Comparison of ENCODE assay signal across 9 cellular contexts in the genomic region with DNA sequence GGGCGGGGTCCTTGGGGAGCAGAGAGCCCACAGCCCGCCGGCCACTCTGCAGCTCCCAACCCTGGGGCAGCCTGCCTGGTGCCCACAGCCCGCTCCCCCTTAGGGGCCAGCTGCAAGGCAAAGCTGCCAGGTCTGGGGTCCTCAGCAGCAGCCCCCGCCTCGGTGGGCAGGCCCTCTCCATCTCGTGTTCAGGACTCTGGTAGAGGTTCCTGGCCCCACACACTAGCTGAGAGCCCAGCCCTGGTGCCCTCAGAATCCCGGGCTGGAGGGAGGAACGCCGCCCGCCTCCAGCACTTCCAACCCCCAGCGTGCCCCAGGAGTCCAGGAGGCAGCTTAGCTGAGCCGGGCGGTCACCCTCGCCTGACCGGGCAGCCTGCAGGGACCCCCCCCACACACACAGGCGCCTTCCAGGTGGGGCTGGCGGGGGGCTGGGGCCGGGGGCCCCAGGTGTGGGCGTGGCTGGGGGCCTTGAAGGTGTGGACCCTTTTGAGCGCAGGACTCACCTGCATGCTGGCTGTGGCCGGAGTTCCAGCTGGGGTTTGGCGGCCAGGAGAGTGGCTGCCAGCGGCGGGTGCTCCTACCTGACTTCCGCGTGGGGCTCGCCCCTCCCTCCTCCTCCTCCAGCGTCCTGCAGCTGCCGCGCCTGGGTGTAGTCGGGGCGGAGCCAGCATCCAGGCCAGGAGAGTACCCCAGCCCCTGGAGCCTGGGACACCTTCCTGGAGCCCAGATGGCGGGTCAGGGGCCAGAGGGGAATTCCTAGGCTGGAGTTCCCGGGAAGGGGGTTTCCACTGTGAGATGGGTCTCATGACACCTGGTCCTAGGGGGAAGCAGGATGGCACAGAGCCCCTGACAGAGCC. TPM values are rescaled to one million over a fixed set of nuclear protein-coding genes. Genes with fewer than 3 reads are reported as not detected.
A peak's percentile ranks its signal among the peaks of the same experiment; 100 is the strongest.
DNase-seq lines count a peak whose midpoint lies in the region; ATAC-seq and TF ChIP-seq lines count a peak whose summit lies in the region.
"Had no signal": no experiment of that assay in that cellular context is flagged by ENCODE, and none has a peak within 500 bp of the region (broad histone marks: within the 10 kb centered on the region; RNA-seq: fewer than 3 reads in every experiment).

A gene with protein sequence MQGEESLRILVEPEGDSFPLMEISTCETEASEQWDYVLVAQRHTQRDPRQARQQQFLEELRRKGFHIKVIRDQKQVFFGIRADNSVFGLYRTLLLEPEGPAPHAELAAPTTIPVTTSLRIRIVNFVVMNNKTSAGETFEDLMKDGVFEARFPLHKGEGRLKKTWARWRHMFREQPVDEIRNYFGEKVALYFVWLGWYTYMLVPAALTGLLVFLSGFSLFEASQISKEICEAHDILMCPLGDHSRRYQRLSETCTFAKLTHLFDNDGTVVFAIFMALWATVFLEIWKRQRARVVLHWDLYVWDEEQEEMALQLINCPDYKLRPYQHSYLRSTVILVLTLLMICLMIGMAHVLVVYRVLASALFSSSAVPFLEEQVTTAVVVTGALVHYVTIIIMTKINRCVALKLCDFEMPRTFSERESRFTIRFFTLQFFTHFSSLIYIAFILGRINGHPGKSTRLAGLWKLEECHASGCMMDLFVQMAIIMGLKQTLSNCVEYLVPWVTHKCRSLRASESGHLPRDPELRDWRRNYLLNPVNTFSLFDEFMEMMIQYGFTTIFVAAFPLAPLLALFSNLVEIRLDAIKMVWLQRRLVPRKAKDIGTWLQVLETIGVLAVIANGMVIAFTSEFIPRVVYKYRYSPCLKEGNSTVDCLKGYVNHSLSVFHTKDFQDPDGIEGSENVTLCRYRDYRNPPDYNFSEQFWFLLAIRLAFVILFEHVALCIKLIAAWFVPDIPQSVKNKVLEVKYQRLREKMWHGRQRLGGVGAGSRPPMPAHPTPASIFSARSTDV (minus strand): TSS at position 594 of the 857 bp plus-strand sequence. CDS start 85 bp downstream, at position 509.

- H3K4me3 ChIP-seq in Peyer's patch: peak within 1 kb of the TSS; percentile 59 to 83 (median 70)
- peak within 1 kb of the TSS; percentile 36 for H3K4me3 ChIP-seq in mucosa of stomach (ENCODE audit: low read length)
- peak within 1 kb of the TSS in 1 of 2 donors; percentile 37 for H3K4me3 ChIP-seq in vagina
- H3K4me3 ChIP-seq in esophagus muscularis mucosa: peak within 1 kb of the TSS in 2 of 4 donors; percentile 3 to 37

- peak within 1 kb of the TSS; percentile 77 for H3K9ac ChIP-seq in mucosa of stomach (ENCODE audit: low read length)

- H3K9me3 ChIP-seq in Peyer's patch: no peaks in the 10 kb centered on the region
- no peaks in the 10 kb centered on the region for H3K9me3 ChIP-seq in mucosa of stomach (ENCODE audit: control insufficient read depth, low read length)
- H3K9me3 ChIP-seq in vagina: no peaks in the 10 kb centered on the region
- H3K9me3 ChIP-seq in esophagus muscularis mucosa: no peaks in the 10 kb centered on the region

- TF ChIP-seq CTCF in Peyer's patch (IDR thresholded peaks at IDR 0.05) (no peak), vagina (IDR thresholded peaks at IDR 0.05) (no peak), esophagus muscularis mucosa (IDR thresholded peaks at IDR 0.05) (no peak)

- peak; percentile 14 for TF ChIP-seq POLR2A in GM10847 (IDR thresholded peaks at IDR 0.05; ENCODE audit: extremely low read depth, insufficient read length)
- TF ChIP-seq POLR2A in Peyer's patch (IDR thresholded peaks at IDR 0.05): peak; percentile 12 to 77
- no peak for TF ChIP-seq POLR2A in vagina (IDR thresholded peaks at IDR 0.05)
- no peak for TF ChIP-seq POLR2A in esophagus muscularis mucosa (IDR thresholded peaks at IDR 0.05; ENCODE audit: low read depth)

- H3K4me1 ChIP-seq in Peyer's patch (peaks cover 0 to 43% (median 8%) of the 10 kb centered on the region in 4 donors), mucosa of stomach (ENCODE audit: control insufficient read depth, insufficient read depth, low read length) (peaks cover 22% of the 10 kb centered on the region), vagina (peaks cover 13% of the 10 kb centered on the region), esophagus muscularis mucosa (peaks cover 3 to 13% (median 7%) of the 10 kb centered on the region in 4 donors)

- H3K4me1 Mint-ChIP-seq in activated naive CD4-positive, alpha-beta T cell treated with anti-CD3 and anti-CD28 coated beads, Interleukin-2, amount 50 U/mL, for 24 hours: peaks cover 27% of the 10 kb centered on the region

- 22% methylated on average over 17 of the region's 35 CpGs for WGBS in esophagus muscularis mucosa

- H3K36me3 ChIP-seq in Peyer's patch (no peaks in the 10 kb centered on the region), mucosa of stomach (ENCODE audit: control insufficient read depth, insufficient read depth, low read length) (no peaks in the 10 kb centered on the region), vagina (no peaks in the 10 kb centered on the region), esophagus muscularis mucosa (no peaks in the 10 kb centered on the region)

- H3K27ac ChIP-seq in Peyer's patch (peak within 1 kb of the TSS; percentile 73 to 86 (median 80)), vagina (no peak within 1 kb of the TSS), esophagus muscularis mucosa (replicated peaks in 1 of 4) (no peak within 1 kb of the TSS)

- peak; percentile 75 to 91 (median 90) for DNase-seq in Peyer's patch
- no peak for DNase-seq in vagina (ENCODE audit: extremely low spot score in 2 of 2)
- no peak for DNase-seq in GOT3 (lab: John Stamatoyannopoulos, UW)
- DNase-seq in esophagus muscularis mucosa (ENCODE audit: extremely low spot score): no peak

- H3K9me3 Mint-ChIP-seq in activated naive CD4-positive, alpha-beta T cell treated with anti-CD3 and anti-CD28 coated beads, Interleukin-2, amount 50 U/mL, for 24 hours: no peaks in the 10 kb centered on the region

- peak; percentile 50 for ATAC-seq in HG02763 (IDR thresholded peaks at IDR 0.05; ENCODE audit: unreplicated experiment)

- intact Hi-C loops in vagina (cut with DNase I): loop anchor here (10.0 kb wide), 1 partner anchor 187 kb away; no protein-coding TSS in a partner anchor
- intact Hi-C loops in esophagus muscularis mucosa (cut with DNase I): no loop called here

- no peak for TF ChIP-seq EP300 in esophagus muscularis mucosa (IDR thresholded peaks at IDR 0.05)

- no peaks in the 10 kb centered on the region for H3K27me3 Mint-ChIP-seq in activated naive CD4-positive, alpha-beta T cell treated with anti-CD3 and anti-CD28 coated beads, Interleukin-2, amount 50 U/mL, for 24 hours

- H3K4me3 Mint-ChIP-seq in activated naive CD4-positive, alpha-beta T cell treated with anti-CD3 and anti-CD28 coated beads, Interleukin-2, amount 50 U/mL, for 24 hours: peak within 1 kb of the TSS; percentile 68

- H3K27ac Mint-ChIP-seq in activated naive CD4-positive, alpha-beta T cell treated with anti-CD3 and anti-CD28 coated beads, Interleukin-2, amount 50 U/mL, for 24 hours: peak within 1 kb of the TSS; percentile 62

- H3K36me3 Mint-ChIP-seq in activated naive CD4-positive, alpha-beta T cell treated with anti-CD3 and anti-CD28 coated beads, Interleukin-2, amount 50 U/mL, for 24 hours: no peaks in the 10 kb centered on the region

- no peaks in the 10 kb centered on the region for H3K27me3 ChIP-seq in Peyer's patch
- peaks cover 11% of the 10 kb centered on the region for H3K27me3 ChIP-seq in mucosa of stomach (ENCODE audit: control insufficient read depth, insufficient read depth, low read length)
- peaks cover 5% of the 10 kb centered on the region for H3K27me3 ChIP-seq in vagina
- peaks cover 0 to 76% (median 10%) of the 10 kb centered on the region in 4 donors for H3K27me3 ChIP-seq in esophagus muscularis mucosa

RNA-seq across cellular contexts. Expression of the gene that starts here (rescaled TPM):
- total RNA-seq in Peyer's patch (100 to 1,000 TPM; 161 to 474 (median 254) TPM), vagina (12.0 TPM), esophagus muscularis mucosa (under 1 TPM in 3 of 4 donors, not detected in 1; 0.11 to 0.42 (median 0.32) TPM)
- total RNA-seq: HT1080 had no signal

Comparison
In these comparisons a context has a peak if more than half of its experiments do, and no peak if none do; other contexts are left out.
1. RNA of the gene that starts here (total RNA-seq): 161 to 474 TPM in Peyer's patch; 12.0 TPM in vagina (single experiment) and 0.11 to 0.42 TPM in esophagus muscularis mucosa; every median in the first group is over 10 times any median in the second.
2. POLR2A ChIP-seq: peak in GM10847 (single experiment) and Peyer's patch (2 of 2); none in vagina (0 of 2) and esophagus muscularis mucosa (single experiment).
3. DNase-seq: peak in Peyer's patch (3 of 3); none in vagina (0 of 2), GOT3 (single experiment) and esophagus muscularis mucosa (single experiment).
4. H3K27ac ChIP-seq: peak in Peyer's patch (4 of 4); none in vagina (single experiment) and esophagus muscularis mucosa (0 of 4).